2 cellular contexts compared by ENCODE assay signal in the genomic region with DNA sequence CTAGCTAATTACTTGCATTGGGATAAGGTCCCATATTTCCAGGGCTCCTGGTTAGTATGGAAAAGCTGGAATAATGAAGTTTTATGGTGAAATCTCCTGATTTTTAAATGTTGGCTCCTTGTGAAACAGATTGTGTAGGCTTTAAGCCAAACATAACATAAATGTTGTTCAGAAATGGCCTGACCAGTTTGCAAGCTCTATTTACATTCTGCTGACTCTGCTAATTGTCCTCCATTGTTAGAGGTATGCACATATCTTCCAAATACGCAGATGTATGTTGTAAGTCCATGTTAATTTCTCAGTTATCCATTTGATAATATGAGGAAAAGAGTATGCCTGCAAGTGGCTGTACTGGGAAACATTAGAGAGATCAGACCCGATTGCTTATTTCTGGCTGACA.
TF ChIP-seq lines count a peak whose summit lies in the region.

No MANE protein-coding gene starts in this region.

TF ChIP-seq in IMR-90, 13 proteins besides CTCF, POLR2A, EP300 and RAD21:
- TF ChIP-seq FOS (IDR thresholded peaks at IDR 0.05; ENCODE audit: low read depth, low read length) (no peak), MAFK (IDR thresholded peaks at IDR 0.05; ENCODE audit: low read depth, low read length) (peak; percentile 95)

TF ChIP-seq in K562, 482 proteins besides CTCF, POLR2A, EP300 and RAD21:
- TF ChIP-seq, protein P1, sequence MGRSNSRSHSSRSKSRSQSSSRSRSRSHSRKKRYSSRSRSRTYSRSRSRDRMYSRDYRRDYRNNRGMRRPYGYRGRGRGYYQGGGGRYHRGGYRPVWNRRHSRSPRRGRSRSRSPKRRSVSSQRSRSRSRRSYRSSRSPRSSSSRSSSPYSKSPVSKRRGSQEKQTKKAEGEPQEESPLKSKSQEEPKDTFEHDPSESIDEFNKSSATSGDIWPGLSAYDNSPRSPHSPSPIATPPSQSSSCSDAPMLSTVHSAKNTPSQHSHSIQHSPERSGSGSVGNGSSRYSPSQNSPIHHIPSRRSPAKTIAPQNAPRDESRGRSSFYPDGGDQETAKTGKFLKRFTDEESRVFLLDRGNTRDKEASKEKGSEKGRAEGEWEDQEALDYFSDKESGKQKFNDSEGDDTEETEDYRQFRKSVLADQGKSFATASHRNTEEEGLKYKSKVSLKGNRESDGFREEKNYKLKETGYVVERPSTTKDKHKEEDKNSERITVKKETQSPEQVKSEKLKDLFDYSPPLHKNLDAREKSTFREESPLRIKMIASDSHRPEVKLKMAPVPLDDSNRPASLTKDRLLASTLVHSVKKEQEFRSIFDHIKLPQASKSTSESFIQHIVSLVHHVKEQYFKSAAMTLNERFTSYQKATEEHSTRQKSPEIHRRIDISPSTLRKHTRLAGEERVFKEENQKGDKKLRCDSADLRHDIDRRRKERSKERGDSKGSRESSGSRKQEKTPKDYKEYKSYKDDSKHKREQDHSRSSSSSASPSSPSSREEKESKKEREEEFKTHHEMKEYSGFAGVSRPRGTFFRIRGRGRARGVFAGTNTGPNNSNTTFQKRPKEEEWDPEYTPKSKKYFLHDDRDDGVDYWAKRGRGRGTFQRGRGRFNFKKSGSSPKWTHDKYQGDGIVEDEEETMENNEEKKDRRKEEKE (IDR thresholded peaks at IDR 0.05; ENCODE audit: borderline replicate concordance in 1 of 2, control insufficient read depth in 1 of 2, low read depth in 2 of 2, low read length in 1 of 2) = no peak
- TF ChIP-seq ZNF511 (CRISPR knock-in tag; IDR thresholded peaks at IDR 0.05) = no peak
- TF ChIP-seq ZC3H4 (CRISPR knock-in tag; IDR thresholded peaks at IDR 0.05; ENCODE audit: borderline replicate concordance) = no peak
- no peak for TF ChIP-seq ILK (tag; IDR thresholded peaks at IDR 0.05; ENCODE audit: borderline replicate concordance, low read depth)
- TF ChIP-seq, protein P2, sequence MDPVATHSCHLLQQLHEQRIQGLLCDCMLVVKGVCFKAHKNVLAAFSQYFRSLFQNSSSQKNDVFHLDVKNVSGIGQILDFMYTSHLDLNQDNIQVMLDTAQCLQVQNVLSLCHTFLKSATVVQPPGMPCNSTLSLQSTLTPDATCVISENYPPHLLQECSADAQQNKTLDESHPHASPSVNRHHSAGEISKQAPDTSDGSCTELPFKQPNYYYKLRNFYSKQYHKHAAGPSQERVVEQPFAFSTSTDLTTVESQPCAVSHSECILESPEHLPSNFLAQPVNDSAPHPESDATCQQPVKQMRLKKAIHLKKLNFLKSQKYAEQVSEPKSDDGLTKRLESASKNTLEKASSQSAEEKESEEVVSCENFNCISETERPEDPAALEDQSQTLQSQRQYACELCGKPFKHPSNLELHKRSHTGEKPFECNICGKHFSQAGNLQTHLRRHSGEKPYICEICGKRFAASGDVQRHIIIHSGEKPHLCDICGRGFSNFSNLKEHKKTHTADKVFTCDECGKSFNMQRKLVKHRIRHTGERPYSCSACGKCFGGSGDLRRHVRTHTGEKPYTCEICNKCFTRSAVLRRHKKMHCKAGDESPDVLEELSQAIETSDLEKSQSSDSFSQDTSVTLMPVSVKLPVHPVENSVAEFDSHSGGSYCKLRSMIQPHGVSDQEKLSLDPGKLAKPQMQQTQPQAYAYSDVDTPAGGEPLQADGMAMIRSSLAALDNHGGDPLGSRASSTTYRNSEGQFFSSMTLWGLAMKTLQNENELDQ (CRISPR knock-in tag; IDR thresholded peaks at IDR 0.05; ENCODE audit: borderline replicate concordance) = no peak
- no peak for TF ChIP-seq ZNF384 (IDR thresholded peaks at IDR 0.05; ENCODE audit: low read depth, low read length)
- no peak for TF ChIP-seq PHF21A (IDR thresholded peaks at IDR 0.05; ENCODE audit: borderline replicate concordance, low read depth)
- TF ChIP-seq ZNF583 (CRISPR knock-in tag; IDR thresholded peaks at IDR 0.05) = no peak
- TF ChIP-seq ZNF75A (CRISPR knock-in tag; IDR thresholded peaks at IDR 0.05) = no peak
- TF ChIP-seq ZNF197 (CRISPR knock-in tag; IDR thresholded peaks at IDR 0.05; ENCODE audit: low read depth) = no peak
- no peak for TF ChIP-seq LEF1 (IDR thresholded peaks at IDR 0.05)
- no peak for TF ChIP-seq HIVEP1 (CRISPR knock-in tag; IDR thresholded peaks at IDR 0.05)
- peak; percentile 72 for TF ChIP-seq MAFK (IDR thresholded peaks at IDR 0.05; ENCODE audit: low read length)
- TF ChIP-seq MAFF (IDR thresholded peaks at IDR 0.05; ENCODE audit: low read length) = peak; percentile 64
- TF ChIP-seq NR1H2 (CRISPR knock-in tag; IDR thresholded peaks at IDR 0.05) = no peak
- TF ChIP-seq ZNF316 (IDR thresholded peaks at IDR 0.05) = peak; percentile 60
- TF ChIP-seq C11orf30 (IDR thresholded peaks at IDR 0.05; ENCODE audit: low read depth) = peak; percentile 46; the same call in 1 of the 2 replicates
- TF ChIP-seq E4F1 (CRISPR knock-in tag; IDR thresholded peaks at IDR 0.05; ENCODE audit: borderline replicate concordance) = no peak
- TF ChIP-seq TAF1 (IDR thresholded peaks at IDR 0.05; ENCODE audit: control insufficient read depth, extremely low read depth, insufficient read depth, low read length, severe bottlenecking) = no peak
- TF ChIP-seq HNRNPK (IDR thresholded peaks at IDR 0.05; ENCODE audit: low read depth, low read length, poor library complexity, severe bottlenecking) = no peak
